ENCODE assay signal across 25 cellular contexts in the genomic region with DNA sequence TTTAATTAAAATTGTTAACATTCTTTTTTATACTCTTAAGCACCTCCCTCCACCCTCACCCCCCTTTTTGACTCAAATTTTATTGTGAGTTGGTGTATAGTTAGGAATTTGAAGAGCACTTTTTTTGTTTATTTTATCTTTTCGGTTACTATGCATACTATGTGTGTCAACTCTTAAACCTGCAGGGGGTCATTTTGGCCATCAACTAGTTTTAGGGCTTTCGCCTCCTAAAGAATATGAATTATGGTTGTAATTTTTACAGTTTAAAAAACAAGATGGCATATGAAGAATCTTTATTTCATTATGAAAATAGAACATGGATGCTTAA.
"Had no signal": no experiment of that assay in that cellular context is flagged by ENCODE, and none has a peak within 500 bp of the region (broad histone marks: within the 10 kb centered on the region; RNA-seq: fewer than 3 reads in every experiment).

No MANE protein-coding gene starts in this region.

- H2AFZ ChIP-seq: hepatocyte had no signal

- H3K4me3 ChIP-seq: dorsolateral prefrontal cortex, hepatocyte, lung, prostate gland, right atrium auricular region, tibial artery had no signal

- H3K27ac Mint-ChIP-seq: activated CD8-positive, alpha-beta T cell treated with anti-CD3 and anti-CD28 coated beads for 36 hours; activated naive CD4-positive, alpha-beta T cell treated with anti-CD3 and anti-CD28 coated beads, Interleukin-2, amount 10 ng/mL, durations not matched to agents 7 days and 5 days; activated naive CD8-positive, alpha-beta T cell treated with anti-CD3 and anti-CD28 coated beads, Interleukin-2, amount 50 U/mL, for 24 hours; T-helper 2 cell treated with Interferon-gamma antibody and Interleukin-4, amounts not matched to agents 5 μg/mL and 100 μg/mL, for 36 hours had no signal

- H3K36me3 ChIP-seq: prostate gland, right atrium auricular region, tibial artery had no signal

- H3K4me2 ChIP-seq: hepatocyte had no signal

- H3K27me3 ChIP-seq: brain microvascular endothelial cell, dorsolateral prefrontal cortex, hepatocyte, right atrium auricular region, tibial artery had no signal

- H3K9me3 Mint-ChIP-seq: activated naive CD4-positive, alpha-beta T cell treated with anti-CD3 and anti-CD28 coated beads, Interleukin-2, amount 10 ng/mL, durations not matched to agents 7 days and 5 days; activated T-cell treated with anti-CD3 and anti-CD28 coated beads, Interleukin-2, amount 50 U/mL, for 4 hours; T-helper 2 cell treated with Interferon-gamma antibody and Interleukin-4, amounts not matched to agents 5 μg/mL and 100 μg/mL, for 36 hours had no signal

- H3K27ac ChIP-seq: brain microvascular endothelial cell, dorsolateral prefrontal cortex, hepatocyte, prostate gland, right atrium auricular region, tibial artery had no signal

- H3K9me3 ChIP-seq: prostate gland, right atrium auricular region, tibial artery had no signal

- ATAC-seq: activated CD8-positive, alpha-beta T cell treated with anti-CD3 and anti-CD28 coated beads for 36 hours; activated naive CD8-positive, alpha-beta T cell treated with anti-CD3 and anti-CD28 coated beads, Interleukin-2, amount 50 U/mL, for 24 hours; left colon; stimulated activated naive CD8-positive, alpha-beta T cell treated with anti-CD3 and anti-CD28 coated beads, Interleukin-15, Interleukin-2, amounts not matched to agents 100 U/mL and 50 U/mL, for 24 hours had no signal

- H3K4me3 Mint-ChIP-seq: activated CD8-positive, alpha-beta T cell treated with anti-CD3 and anti-CD28 coated beads for 36 hours; activated naive CD4-positive, alpha-beta T cell treated with anti-CD3 and anti-CD28 coated beads, Interleukin-2, amount 10 ng/mL, durations not matched to agents 7 days and 5 days; activated naive CD8-positive, alpha-beta T cell treated with anti-CD3 and anti-CD28 coated beads, Interleukin-2, amount 50 U/mL, for 24 hours; activated T-cell treated with anti-CD3 and anti-CD28 coated beads, Interleukin-2, amount 50 U/mL, for 4 hours; neural crest cell; T-helper 2 cell treated with Interferon-gamma antibody and Interleukin-4, amounts not matched to agents 5 μg/mL and 100 μg/mL, for 36 hours had no signal

- H3K27me3 Mint-ChIP-seq: activated B cell treated with CpG ODN at 0.5 μM for 24 hours; activated CD8-positive, alpha-beta T cell treated with anti-CD3 and anti-CD28 coated beads for 36 hours; activated naive CD4-positive, alpha-beta T cell treated with anti-CD3 and anti-CD28 coated beads, Interleukin-2, amount 10 ng/mL, durations not matched to agents 7 days and 5 days; activated naive CD8-positive, alpha-beta T cell treated with anti-CD3 and anti-CD28 coated beads, Interleukin-2, amount 50 U/mL, for 24 hours had no signal

- DNase-seq: activated B cell treated with CpG ODN at 0.5 μM for 24 hours; activated CD4-positive, alpha-beta T cell treated with anti-CD3 and anti-CD28 coated beads for 4 hours; activated CD8-positive, alpha-beta T cell treated with anti-CD3 and anti-CD28 coated beads for 36 hours; activated effector memory CD4-positive, alpha-beta T cell treated with Interleukin-2 at 50 U/mL for 16 hours; activated naive CD4-positive, alpha-beta T cell treated with anti-CD3 and anti-CD28 coated beads, Interleukin-2, amount 10 ng/mL, durations not matched to agents 7 days and 5 days; activated naive CD8-positive, alpha-beta T cell treated with anti-CD3 and anti-CD28 coated beads, Interleukin-2, amount 50 U/mL, for 24 hours; activated T-cell treated with anti-CD3 and anti-CD28 coated beads, Interleukin-2, amount 50 U/mL, for 4 hours; anterior cingulate cortex; brain microvascular endothelial cell; central memory CD4-positive, alpha-beta T cell; dorsolateral prefrontal cortex; foreskin fibroblast; islet precursor cell; left colon; midbrain; stimulated activated CD4-positive, alpha-beta T cell treated with anti-CD3 and anti-CD28 coated beads, Interleukin-2, amount 100 ng/mL, for 24 hours; stimulated activated naive CD8-positive, alpha-beta T cell treated with anti-CD3 and anti-CD28 coated beads, Interleukin-15, Interleukin-2, amounts not matched to agents 100 U/mL and 50 U/mL, for 24 hours; substantia nigra; tibial artery had no signal
